ENCODE assay signal across 1 cellular context in the genomic region with DNA sequence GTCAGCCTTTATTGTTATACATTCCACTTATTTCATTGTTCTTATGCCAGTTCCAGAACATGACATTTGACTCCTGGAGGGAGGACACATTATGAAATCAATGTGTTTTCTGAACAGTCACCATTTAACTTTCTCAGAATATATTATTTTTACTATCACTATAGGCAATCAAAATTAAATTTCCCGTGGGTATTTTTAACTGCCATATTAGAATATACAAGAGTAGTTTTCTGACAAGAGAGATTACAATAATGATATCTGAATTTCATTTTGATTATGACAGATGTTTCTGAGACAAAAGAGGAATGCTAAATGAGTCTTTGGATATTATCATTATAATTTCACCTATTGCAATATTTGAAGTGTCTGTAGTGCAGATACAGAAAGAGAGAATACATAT.
TF ChIP-seq lines count a peak whose summit lies in the region.

No MANE protein-coding gene starts in this region.

TF ChIP-seq in HCT116, 20 proteins besides CTCF, POLR2A, EP300 and RAD21 (continued from another document):
- TF ChIP-seq, protein P1, sequence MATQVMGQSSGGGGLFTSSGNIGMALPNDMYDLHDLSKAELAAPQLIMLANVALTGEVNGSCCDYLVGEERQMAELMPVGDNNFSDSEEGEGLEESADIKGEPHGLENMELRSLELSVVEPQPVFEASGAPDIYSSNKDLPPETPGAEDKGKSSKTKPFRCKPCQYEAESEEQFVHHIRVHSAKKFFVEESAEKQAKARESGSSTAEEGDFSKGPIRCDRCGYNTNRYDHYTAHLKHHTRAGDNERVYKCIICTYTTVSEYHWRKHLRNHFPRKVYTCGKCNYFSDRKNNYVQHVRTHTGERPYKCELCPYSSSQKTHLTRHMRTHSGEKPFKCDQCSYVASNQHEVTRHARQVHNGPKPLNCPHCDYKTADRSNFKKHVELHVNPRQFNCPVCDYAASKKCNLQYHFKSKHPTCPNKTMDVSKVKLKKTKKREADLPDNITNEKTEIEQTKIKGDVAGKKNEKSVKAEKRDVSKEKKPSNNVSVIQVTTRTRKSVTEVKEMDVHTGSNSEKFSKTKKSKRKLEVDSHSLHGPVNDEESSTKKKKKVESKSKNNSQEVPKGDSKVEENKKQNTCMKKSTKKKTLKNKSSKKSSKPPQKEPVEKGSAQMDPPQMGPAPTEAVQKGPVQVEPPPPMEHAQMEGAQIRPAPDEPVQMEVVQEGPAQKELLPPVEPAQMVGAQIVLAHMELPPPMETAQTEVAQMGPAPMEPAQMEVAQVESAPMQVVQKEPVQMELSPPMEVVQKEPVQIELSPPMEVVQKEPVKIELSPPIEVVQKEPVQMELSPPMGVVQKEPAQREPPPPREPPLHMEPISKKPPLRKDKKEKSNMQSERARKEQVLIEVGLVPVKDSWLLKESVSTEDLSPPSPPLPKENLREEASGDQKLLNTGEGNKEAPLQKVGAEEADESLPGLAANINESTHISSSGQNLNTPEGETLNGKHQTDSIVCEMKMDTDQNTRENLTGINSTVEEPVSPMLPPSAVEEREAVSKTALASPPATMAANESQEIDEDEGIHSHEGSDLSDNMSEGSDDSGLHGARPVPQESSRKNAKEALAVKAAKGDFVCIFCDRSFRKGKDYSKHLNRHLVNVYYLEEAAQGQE (IDR thresholded peaks at IDR 0.05; ENCODE audit: low read depth) = no peak
- no peak for TF ChIP-seq ZNF274 (IDR thresholded peaks at IDR 0.05; ENCODE audit: low read depth, low read length)
- no peak for TF ChIP-seq EZH2phosphoT487 (IDR thresholded peaks at IDR 0.05; ENCODE audit: borderline replicate concordance)
